ENCODE assay signal across 8 cellular contexts in the genomic region with DNA sequence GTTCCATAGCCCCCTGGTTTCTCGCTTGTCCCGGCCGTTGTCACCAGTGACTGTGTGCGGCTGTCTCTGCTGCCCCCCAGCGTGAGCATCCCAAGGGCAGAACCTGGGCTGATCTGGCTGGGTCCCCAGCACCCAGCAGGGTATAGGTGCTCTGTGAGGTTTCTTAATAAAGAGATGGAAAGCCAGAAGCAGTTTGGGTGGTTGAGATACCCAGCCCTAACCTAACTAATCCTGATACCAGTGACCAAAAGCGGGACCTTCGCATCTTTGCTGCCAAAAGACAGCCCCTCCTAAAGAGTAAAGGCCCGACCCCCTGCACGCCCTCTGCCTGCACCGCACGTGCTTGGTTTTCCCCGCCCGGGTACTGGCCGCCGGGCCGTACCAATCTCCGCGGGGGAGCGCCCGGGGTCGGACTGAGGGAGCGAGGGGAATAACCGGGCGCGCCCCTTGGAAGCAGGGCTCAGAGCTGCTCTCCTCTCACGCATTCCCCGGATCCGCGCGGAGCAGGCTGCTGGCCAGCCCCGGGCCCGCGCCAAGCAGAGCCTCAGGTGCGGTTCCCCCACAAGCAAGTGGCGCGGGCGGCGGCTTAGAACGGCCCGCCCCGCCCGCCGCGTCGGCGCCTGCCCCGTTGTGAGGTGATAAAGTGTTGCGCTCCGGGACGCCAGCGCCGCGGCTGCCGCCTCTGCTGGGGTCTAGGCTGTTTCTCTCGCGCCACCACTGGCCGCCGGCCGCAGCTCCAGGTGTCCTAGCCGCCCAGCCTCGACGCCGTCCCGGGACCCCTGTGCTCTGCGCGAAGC. TPM values are rescaled to one million over a fixed set of nuclear protein-coding genes. Genes with fewer than 3 reads are reported as not detected.
DNase-seq lines count a peak whose midpoint lies in the region; ATAC-seq and TF ChIP-seq lines count a peak whose summit lies in the region.

A gene with protein sequence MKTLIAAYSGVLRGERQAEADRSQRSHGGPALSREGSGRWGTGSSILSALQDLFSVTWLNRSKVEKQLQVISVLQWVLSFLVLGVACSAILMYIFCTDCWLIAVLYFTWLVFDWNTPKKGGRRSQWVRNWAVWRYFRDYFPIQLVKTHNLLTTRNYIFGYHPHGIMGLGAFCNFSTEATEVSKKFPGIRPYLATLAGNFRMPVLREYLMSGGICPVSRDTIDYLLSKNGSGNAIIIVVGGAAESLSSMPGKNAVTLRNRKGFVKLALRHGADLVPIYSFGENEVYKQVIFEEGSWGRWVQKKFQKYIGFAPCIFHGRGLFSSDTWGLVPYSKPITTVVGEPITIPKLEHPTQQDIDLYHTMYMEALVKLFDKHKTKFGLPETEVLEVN (plus strand): TSS at position 667 of the 797 bp plus-strand sequence. CDS start 214 bp downstream, outside the sequence.

- no peaks in the 10 kb centered on the region for H3K9me3 ChIP-seq in lung (ENCODE audit: control insufficient read depth in 2 of 2, insufficient read depth in 1 of 2, low read length in 1 of 2)

- WGBS in lung, 2 donors, result 2 to 4% methylated on average over 52 to 66 of the region's 66 CpGs

- TF ChIP-seq CTCF in C4-2B (conservative IDR thresholded peaks at IDR 0.05) (peak; percentile 77), dorsolateral prefrontal cortex (IDR thresholded peaks at IDR 0.05 in 54 of 56, conservative IDR thresholded peaks at IDR 0.05 in 2 of 56; ENCODE audit: low read depth in 1 of 56, partially characterized antibody in 56 of 56) (peak in 33 of 56 donors; percentile 5 to 33 (median 19)), lung (IDR thresholded peaks at IDR 0.05; ENCODE audit: control extremely low read depth, extremely low read depth) (no peak)

- H3K4me3 ChIP-seq in dorsolateral prefrontal cortex (peak within 1 kb of the TSS; percentile 44 to 88 (median 71)), lung (no peak within 1 kb of the TSS)

- DNase-seq in NCI-H526 treated with DMSO at 0.1 percent for 48 hours (lab: John Stamatoyannopoulos, UW), result peak; percentile 83
- DNase-seq in activated CD4-positive, alpha-beta T cell treated with anti-CD3 and anti-CD28 coated beads, Interleukin-2, amount 50 U/mL, for 1 hour, result peak; percentile 66
- DNase-seq in dorsolateral prefrontal cortex, result peak; percentile 21 to 77 (median 53)
- peak; percentile 75 for DNase-seq in lung (ENCODE audit: low spot score)
- DNase-seq in stimulated activated CD8-positive, alpha-beta memory T cell treated with anti-CD3 and anti-CD28 coated beads, Interleukin-12 subunit alpha, Interleukin-12 subunit beta, amount 100 ng/mL, for 1 hour (ENCODE audit: low read depth), result peak; percentile 47

- H3K27ac ChIP-seq in C4-2B, result peak within 1 kb of the TSS; percentile 86
- H3K27ac ChIP-seq in dorsolateral prefrontal cortex, result peak within 1 kb of the TSS in 30 of 59 donors; percentile 3 to 87 (median 51)
- peak within 1 kb of the TSS in 1 of 2 donors; percentile 21 for H3K27ac ChIP-seq in lung (ENCODE audit: low read depth in 1 of 2, low read length in 1 of 2)

- H3K27me3 ChIP-seq in dorsolateral prefrontal cortex, result no peaks in the 10 kb centered on the region
- no peaks in the 10 kb centered on the region for H3K27me3 ChIP-seq in lung (ENCODE audit: control insufficient read depth, insufficient read depth)

- intact Hi-C loops in dorsolateral prefrontal cortex (cut with DNase I), result no loop called here

- peaks cover 0 to 18% of the 10 kb centered on the region in 2 donors for H3K4me1 ChIP-seq in lung (ENCODE audit: control insufficient read depth in 2 of 2, insufficient read depth in 2 of 2, low read length in 2 of 2)

- ATAC-seq in GM19372 (IDR thresholded peaks at IDR 0.05; ENCODE audit: low read depth, unreplicated experiment) (peak; percentile 73), HG03521 (IDR thresholded peaks at IDR 0.05; ENCODE audit: unreplicated experiment) (peak; percentile 67), lung (ENCODE audit: insufficient read depth, low FRiP score) (peak; percentile 74)

- H3K36me3 ChIP-seq in lung (ENCODE audit: control insufficient read depth in 2 of 2, insufficient read depth in 2 of 2, low read length in 2 of 2), result no peaks in the 10 kb centered on the region

RNA-seq across cellular contexts. Expression of the gene that starts here (rescaled TPM):
- 10 to 100 TPM in 53 of 120 experiments, 1 to 10 TPM in 67; 4.8 to 16.5 (median 9.7) TPM for total RNA-seq in dorsolateral prefrontal cortex
- total RNA-seq in lung, result 10 to 100 TPM in 1 of 2 donors, 1 to 10 TPM in 1; 5.7 to 11.1 TPM
- 10 to 100 TPM in 1 of 2 donors, 1 to 10 TPM in 1; 4.2 to 54.0 TPM for polyA plus RNA-seq in lung
